Comparison of ENCODE assay signal across 12 cellular contexts in the genomic region with DNA sequence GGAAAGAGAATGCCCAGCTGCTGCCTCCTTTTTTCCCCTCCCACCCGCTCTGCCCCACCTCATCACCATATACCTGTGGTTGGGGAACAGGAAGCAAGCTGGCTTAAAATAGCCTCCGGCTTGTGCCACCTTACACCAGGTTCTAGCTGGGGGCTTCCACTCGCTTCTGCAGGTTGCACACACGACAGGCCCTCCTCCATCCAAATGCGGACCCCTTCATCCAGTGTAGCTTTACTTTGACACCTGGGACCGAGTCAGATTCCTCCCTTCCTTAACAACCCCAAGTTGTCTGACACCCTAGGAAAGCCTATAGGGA. TPM values are rescaled to one million over a fixed set of nuclear protein-coding genes. Genes with fewer than 3 reads are reported as not detected.
DNase-seq lines count a peak whose midpoint lies in the region; ATAC-seq, FAIRE-seq and TF ChIP-seq lines count a peak whose summit lies in the region.
"Had no signal": no experiment of that assay in that cellular context is flagged by ENCODE, and none has a peak within 500 bp of the region (broad histone marks: within the 10 kb centered on the region; RNA-seq: fewer than 3 reads in every experiment).

No MANE protein-coding gene starts in this region.

- peak overlapping the region; percentile 89 for H3K27ac Mint-ChIP-seq in T-helper 1 cell treated with Interleukin-12 subunit alpha and Interleukin-12 subunit beta and Interleukin-4 antibody, amounts not matched to agents 30 μg/mL and 1 μg/mL, for 36 hours

- H2BK20ac ChIP-seq in H1 (ENCODE audit: low read length), result no peak overlapping the region

- no peak for DNase-seq in T-helper 1 cell
- DNase-seq in Peyer's patch, result no peak
- DNase-seq in H1 (ENCODE audit: low read depth in 1 of 2, low spot score in 2 of 2), result no peak
- DNase-seq in psoas muscle, result no peak
- DNase-seq in AG20443 (ENCODE audit: low spot score), result no peak
- DNase-seq in amygdala (lab: John Stamatoyannopoulos, UW), result no peak

- H3K9ac ChIP-seq in H1 (replicated peaks in 1 of 4; ENCODE audit: extremely low read depth in 1 of 4, low read depth in 3 of 4, low read length in 3 of 4), result no peak overlapping the region

- no peak overlapping the region for H2AFZ ChIP-seq in H1 (ENCODE audit: low read length)

- no peak overlapping the region for H2BK120ac ChIP-seq in H1 (replicated peaks; ENCODE audit: low read depth, low read length)

- H3K4ac ChIP-seq in H1 (replicated peaks; ENCODE audit: insufficient read length, low read depth, low read length), result no peak overlapping the region

- peak overlapping the region; percentile 71 for H3K4me3 Mint-ChIP-seq in T-helper 1 cell treated with Interleukin-12 subunit alpha and Interleukin-12 subunit beta and Interleukin-4 antibody, amounts not matched to agents 30 μg/mL and 1 μg/mL, for 36 hours

- H3K14ac ChIP-seq in H1 (ENCODE audit: insufficient read length), result no peak overlapping the region

- POLR2A ChIA-PET in H1 (lab: Charles Lee; ENCODE audit: partially characterized antibody), result interaction anchor here (0.7 to 13.3 kb wide), 8 partner anchors 9 to 90 kb away, joined by 3 to 220 read pairs (median 4); partner anchors contain the start of gene BLACAT1

- TF ChIP-seq RAD21 in H1 (IDR thresholded peaks at IDR 0.05 in 1 of 2, conservative IDR thresholded peaks at IDR 0.05 in 1 of 2; ENCODE audit: low read depth in 2 of 2, low read length in 2 of 2), result no peak

- peaks cover 0 to 2% of the 10 kb centered on the region in 2 experiments for H4K20me1 ChIP-seq in H1 (replicated peaks in 1 of 2; ENCODE audit: control insufficient read depth in 1 of 2, insufficient read depth in 2 of 2, low read length in 2 of 2)

- H3K36me3 ChIP-seq in Peyer's patch, result no peaks in the 10 kb centered on the region
- peaks cover 0 to 3% (median 0%) of the 10 kb centered on the region in 4 experiments; a peak in 2 of 8 replicates for H3K36me3 ChIP-seq in H1 (ENCODE audit: control insufficient read depth in 2 of 4, insufficient read depth in 4 of 4, low read length in 3 of 4)
- no peaks in the 10 kb centered on the region for H3K36me3 ChIP-seq in psoas muscle (ENCODE audit: insufficient read depth in 1 of 2, low read depth in 1 of 2)

- H3K23ac ChIP-seq in H1 (ENCODE audit: insufficient read length), result no peak overlapping the region

- no peak overlapping the region for H4K91ac ChIP-seq in H1 (replicated peaks; ENCODE audit: insufficient read length, low read length)

- TF ChIP-seq EP300 in H1 (IDR thresholded peaks at IDR 0.05; ENCODE audit: borderline replicate concordance in 1 of 2, low read depth in 2 of 2, low read length in 2 of 2), result no peak

- no peaks in the 10 kb centered on the region for H3K36me3 Mint-ChIP-seq in T-helper 1 cell treated with Interleukin-12 subunit alpha and Interleukin-12 subunit beta and Interleukin-4 antibody, amounts not matched to agents 30 μg/mL and 1 μg/mL, for 36 hours (ENCODE audit: low read depth)

- intact Hi-C loops in psoas muscle (cut with DNase I), result no loop called here

- FAIRE-seq in H1 (lab: Jason Lieb, UNC), result no peak

- H3K4me1 ChIP-seq in Peyer's patch (peaks cover 0 to 41% (median 21%) of the 10 kb centered on the region in 4 donors), H1 (replicated peaks in 1 of 4; ENCODE audit: control insufficient read depth in 3 of 4, insufficient read depth in 4 of 4, low read length in 3 of 4) (peaks cover 45 to 71% (median 59%) of the 10 kb centered on the region in 4 experiments), psoas muscle (peaks cover 74% of the 10 kb centered on the region)

- H3K27me3 Mint-ChIP-seq in T-helper 1 cell treated with Interleukin-12 subunit alpha and Interleukin-12 subunit beta and Interleukin-4 antibody, amounts not matched to agents 30 μg/mL and 1 μg/mL, for 36 hours (ENCODE audit: low read depth), result peaks cover 3% of the 10 kb centered on the region

- 0 out of 2 replicates have a peak, but pooled peaks cover 2% of the 10 kb centered on the region for H3K23me2 ChIP-seq in H1 (ENCODE audit: low read depth, low read length)

- peak overlapping the region in 2 of 4 donors; percentile 21 to 31 for H3K4me3 ChIP-seq in Peyer's patch
- H3K4me3 ChIP-seq in H1 (ENCODE audit: extremely low read depth in 1 of 4, insufficient read depth in 2 of 4, low read depth in 3 of 4, low read length in 4 of 4), result no peak overlapping the region; a peak in 1 of 8 replicates
- no peak overlapping the region for H3K4me3 ChIP-seq in psoas muscle

- TF ChIP-seq POLR2A in Peyer's patch (IDR thresholded peaks at IDR 0.05) (no peak), H1 (IDR thresholded peaks at IDR 0.05; ENCODE audit: control extremely low read depth in 1 of 2, low read depth in 2 of 2, low read length in 2 of 2) (no peak; a peak in 1 of 3 replicates)

- 0 out of 2 replicates have a peak overlapping the region, but pooled peaks have one; percentile 65 for H3K18ac ChIP-seq in H1 (ENCODE audit: extremely low read depth, low read length)

- peaks cover 2% of the 10 kb centered on the region; the same call in 1 of the 2 replicates for H3K79me1 ChIP-seq in H1 (ENCODE audit: low read depth, low read length)

- H4K5ac ChIP-seq in H1 (ENCODE audit: insufficient read length, low read depth, low read length), result no peak overlapping the region

- TF ChIP-seq CTCF in Peyer's patch (IDR thresholded peaks at IDR 0.05) (peak in 1 of 6 experiments; percentile 1), H1 (IDR thresholded peaks at IDR 0.05; ENCODE audit: control extremely low read depth in 1 of 3, insufficient read depth in 1 of 3, low read depth in 1 of 3, low read length in 3 of 3) (no peak), psoas muscle (IDR thresholded peaks at IDR 0.05) (no peak)

- H2BK5ac ChIP-seq in H1 (ENCODE audit: low read depth, low read length), result no peak overlapping the region

- no peak overlapping the region for H3K56ac ChIP-seq in H1 (replicated peaks; ENCODE audit: insufficient read length, low read depth, low read length)

- 70% methylated on average over 5 of the region's 6 CpGs; no CpG with 5 or more reads in 1 of the 2 experiments for WGBS in H1 (ENCODE audit: extremely low coverage in 1 of 2, insufficient coverage in 1 of 2, insufficient read length in 1 of 2, insufficient replicate concordance in 2 of 2, low coverage in 1 of 2, low lambda C conversion rate in 2 of 2, missing lambda C conversion rate in 1 of 2), 2 experiments
- 83 to 87% (median 85%) methylated on average over 6 of the region's 6 CpGs for WGBS in psoas muscle, 3 donors

- H3K9me3 ChIP-seq in Peyer's patch (no peaks in the 10 kb centered on the region), H1 (ENCODE audit: insufficient read depth in 2 of 2, low read depth in 1 of 2, low read length in 1 of 2) (no peaks in the 10 kb centered on the region), psoas muscle (no peaks in the 10 kb centered on the region)

- H2BK15ac ChIP-seq in H1 (ENCODE audit: low read length), result peak overlapping the region; percentile 53; the same call in 1 of the 2 replicates

- CTCF ChIA-PET in H1 (lab: Charles Lee; ENCODE audit: partially characterized antibody), result interaction anchor here (0.8 to 30.2 kb wide), 14 partner anchors 12 to 217 kb away, joined by 3 to 767 read pairs (median 4); partner anchors contain the start of genes BLACAT1 and LEMD1

- peak overlapping the region; percentile 25 to 36; a peak in 1 of 4 replicates for H3K4me2 ChIP-seq in H1 (ENCODE audit: insufficient read depth in 1 of 2, low read depth in 2 of 2, low read length in 2 of 2)

- H3K4me1 Mint-ChIP-seq in T-helper 1 cell treated with Interleukin-12 subunit alpha and Interleukin-12 subunit beta and Interleukin-4 antibody, amounts not matched to agents 30 μg/mL and 1 μg/mL, for 36 hours (ENCODE audit: low read depth), result peaks cover 21% of the 10 kb centered on the region

- H4K8ac ChIP-seq in H1 (ENCODE audit: extremely low read depth, insufficient read depth, low read length), result no peak overlapping the region

- H2AK5ac ChIP-seq in H1 (ENCODE audit: low read depth, low read length), result no peak overlapping the region

- H3K27me3 ChIP-seq in Peyer's patch (no peaks in the 10 kb centered on the region), H1 (replicated peaks in 1 of 4; ENCODE audit: control insufficient read depth in 3 of 4, extremely low read depth in 1 of 4, insufficient read depth in 3 of 4, low read length in 3 of 4) (peaks cover 0 to 7% (median 2%) of the 10 kb centered on the region in 4 experiments; a peak in 1 of 7 replicates), psoas muscle (ENCODE audit: insufficient read depth in 3 of 3, low read length in 2 of 3) (no peaks in the 10 kb centered on the region)

- no peaks in the 10 kb centered on the region for H3K9me3 Mint-ChIP-seq in T-helper 1 cell treated with Interleukin-12 subunit alpha and Interleukin-12 subunit beta and Interleukin-4 antibody, amounts not matched to agents 30 μg/mL and 1 μg/mL, for 36 hours

- peak overlapping the region; percentile 93; the same call in 1 of the 2 replicates for H2BK12ac ChIP-seq in H1 (ENCODE audit: low read depth, low read length)

- H3K27ac ChIP-seq in Peyer's patch, result peak overlapping the region; percentile 60 to 73 (median 68)
- H3K27ac ChIP-seq in H1 (ENCODE audit: low read depth, low read length), result no peak overlapping the region
- peak overlapping the region; percentile 46 for H3K27ac ChIP-seq in psoas muscle
- H3K27ac ChIP-seq: 22Rv1, VCaP had no signal

- H3K79me2 ChIP-seq in H1 (ENCODE audit: control insufficient read depth in 1 of 2, insufficient read depth in 2 of 2, low read length in 2 of 2), result no peaks in the 10 kb centered on the region

- ATAC-seq in psoas muscle (no peak), GM18867 (IDR thresholded peaks at IDR 0.05; ENCODE audit: unreplicated experiment) (no peak)

RNA-seq across cellular contexts. Expression of gene BLACAT1, which starts 14.6 kb away (rescaled TPM):
- total RNA-seq in Peyer's patch, result 1 to 10 TPM in 2 of 4 donors, under 1 TPM in 1, not detected in 1; 0.53 to 3.6 (median 1.5) TPM
- total RNA-seq in H1 (2021; fragmentation: NEBNext Ultra II Directional; extraction: Animal tissue kit (Norgen Biotek cat#: 25700)), result 3.5 and 3.8 TPM in 2 replicates
- 6.3 and 10.5 TPM in 2 replicates for polyA plus RNA-seq in H1 (2011; rRNA removed)
- polyA plus RNA-seq in H1 (2011; cell fraction: cytosol; rRNA removed), result 7.2 TPM
- polyA plus RNA-seq in H1 (2011; cell fraction: nucleus; rRNA removed), result 18.7 TPM
- polyA plus RNA-seq in H1 (2012, experiment 1 of 2), result 6.7 to 8.3 TPM (median 7.4 TPM) in 4 replicates
- polyA plus RNA-seq in H1 (2012, experiment 2 of 2), result 5.7 TPM
- 3.9 TPM for polyA plus RNA-seq in H1 (2013, experiment 1 of 2)
- polyA plus RNA-seq in H1 (2013, experiment 2 of 2), result 3.9 TPM
- 13.1 and 19.7 TPM in 2 replicates for polyA minus RNA-seq in H1 (2011; rRNA and poly(A)+ RNA removed)
- 4.6 TPM for polyA minus RNA-seq in H1 (2011; cell fraction: cytosol; rRNA and poly(A)+ RNA removed)
- polyA minus RNA-seq in H1 (2011; cell fraction: nucleus; rRNA and poly(A)+ RNA removed), result 11.3 TPM
- not detected for total RNA-seq in psoas muscle
- polyA plus RNA-seq in psoas muscle, result not detected
- total RNA-seq: cardiac septum, pulmonary artery endothelial cell had no signal

RNA-seq across cellular contexts. Expression of gene LEMD1, which starts 19.4 kb away (rescaled TPM):
- total RNA-seq in Peyer's patch (1 to 10 TPM in 2 of 4 donors, not detected in 2; 2.4 to 3.7 TPM), psoas muscle (not detected)
- total RNA-seq in H1 (2021; fragmentation: NEBNext Ultra II Directional; extraction: Animal tissue kit (Norgen Biotek cat#: 25700)), result 9.7 and 10.5 TPM in 2 replicates
- polyA plus RNA-seq in H1 (2011; rRNA removed) (10.0 and 10.8 TPM in 2 replicates), psoas muscle (not detected)
- polyA plus RNA-seq in H1 (2011; cell fraction: cytosol; rRNA removed), result 10.9 TPM
- 23.6 TPM for polyA plus RNA-seq in H1 (2011; cell fraction: nucleus; rRNA removed)
- 10.3 to 15.4 TPM (median 12.6 TPM) in 4 replicates for polyA plus RNA-seq in H1 (2012, experiment 1 of 2)
- 7.8 TPM for polyA plus RNA-seq in H1 (2012, experiment 2 of 2)
- 6.0 TPM for polyA plus RNA-seq in H1 (2013, experiment 1 of 2)
- 5.7 TPM for polyA plus RNA-seq in H1 (2013, experiment 2 of 2)
- 14.7 and 17.6 TPM in 2 replicates for polyA minus RNA-seq in H1 (2011; rRNA and poly(A)+ RNA removed)
- 13.7 TPM for polyA minus RNA-seq in H1 (2011; cell fraction: cytosol; rRNA and poly(A)+ RNA removed)
- polyA minus RNA-seq in H1 (2011; cell fraction: nucleus; rRNA and poly(A)+ RNA removed), result 13.6 TPM
- total RNA-seq: cardiac septum, pulmonary artery endothelial cell had no signal
